Comparison of ENCODE assay signal across 22 cellular contexts in the genomic region with DNA sequence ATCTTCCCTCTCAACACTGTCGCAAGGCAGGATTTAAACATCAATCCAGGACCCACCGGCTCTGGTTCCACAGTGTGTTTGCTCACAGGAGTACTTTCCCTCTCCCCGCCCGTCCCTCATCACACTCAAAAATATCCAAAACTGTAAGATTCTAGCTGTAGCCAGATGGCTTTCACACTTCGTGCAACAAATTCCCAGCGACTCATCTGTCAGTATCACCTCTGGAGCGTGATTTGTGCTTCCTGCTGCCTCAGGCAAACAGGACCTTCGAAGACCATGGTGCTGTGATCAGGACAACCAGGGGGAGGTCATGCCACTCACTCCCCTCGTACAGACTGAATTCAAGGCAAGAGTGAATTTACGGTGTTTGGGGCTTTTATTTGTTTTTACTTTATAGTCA.
"Had no signal": no experiment of that assay in that cellular context is flagged by ENCODE, and none has a peak within 500 bp of the region (broad histone marks: within the 10 kb centered on the region; RNA-seq: fewer than 3 reads in every experiment).

No MANE protein-coding gene starts in this region.

- DNase-seq: effector CD4-positive, alpha-beta T cell; endodermal cell; gastrocnemius medialis; glutamatergic neuron; immature natural killer cell; kidney; left cardiac atrium; left ventricle myocardium inferior; lower lobe of right lung; mesendoderm; naive B cell; psoas muscle; stimulated activated CD4-positive, alpha-beta T cell treated with anti-CD3 and anti-CD28 coated beads, Interleukin-2, amount 100 ng/mL, for 24 hours; stimulated activated CD4-positive, alpha-beta T cell treated with anti-CD3 and anti-CD28 coated beads, Interleukin-4, amount 100 ng/mL, for 4 hours; stimulated activated naive B cell treated with anti-CD40 and anti-IgM and Interleukin-4, amounts not matched to agents 10 μg/mL and 1 μg/mL and 100 μg/mL, for 72 hours; stomach; substantia nigra; transverse colon had no signal

- H3K9me3 ChIP-seq: gastrocnemius medialis, lower lobe of right lung, psoas muscle, stomach, thoracic aorta, transverse colon had no signal

- H3K4me3 ChIP-seq: coronary artery, gastrocnemius medialis, left ventricle myocardium inferior, lower lobe of right lung, psoas muscle, stomach, thoracic aorta, transverse colon had no signal

- H3K79me2 ChIP-seq: parathyroid adenoma had no signal

- H3K4me1 ChIP-seq: gastrocnemius medialis, lower lobe of right lung, parathyroid adenoma, psoas muscle, stomach, transverse colon had no signal

- FAIRE-seq: endothelial cell of umbilical vein, kidney had no signal

- H3K27ac ChIP-seq: coronary artery, gastrocnemius medialis, left ventricle myocardium inferior, lower lobe of right lung, parathyroid adenoma, psoas muscle, stomach, thoracic aorta, transverse colon had no signal

- H3K36me3 ChIP-seq: gastrocnemius medialis, left ventricle myocardium inferior, lower lobe of right lung, stomach, thoracic aorta, transverse colon had no signal

- H3K9ac ChIP-seq: parathyroid adenoma had no signal

- H2AFZ ChIP-seq: parathyroid adenoma had no signal

- H3K27me3 ChIP-seq: gastrocnemius medialis, stomach, transverse colon had no signal
